In genomic region chr1:151510957-151511635, GRCh38 we compare ENCODE assay signal across 8 cellular contexts. TPM values are rescaled to one million over a fixed set of nuclear protein-coding genes. Genes with fewer than 3 reads are reported as not detected.
DNase-seq lines count a peak whose midpoint lies in the region; TF ChIP-seq lines count a peak whose summit lies in the region.

CGN (plus strand) TSS chr1:151511387; CDS start chr1:151518520, 7,133 bp downstream.

- no peak within 1 kb of the TSS for H4K91ac ChIP-seq in H9 (ENCODE audit: insufficient read length, low read depth, low read length)

- H2BK5ac ChIP-seq in H9 (ENCODE audit: insufficient read length, low read length), result no peak within 1 kb of the TSS

- H3T11ph ChIP-seq in H9 (ENCODE audit: low read length), result no peak within 1 kb of the TSS

- no peaks in the 10 kb centered on the region for H3K79me2 ChIP-seq in H9 (ENCODE audit: insufficient read depth, low read length)

- CTCF ChIA-PET in activated naive CD4-positive, alpha-beta T cell treated with anti-CD3 and anti-CD28 coated beads, Interleukin-2, amount 10 ng/mL, durations not matched to agents 7 days and 5 days (lab: Charles Lee), result interaction anchor here (1.5 kb wide), 1 partner anchor 9 kb away, joined by 5 read pairs; no protein-coding TSS in a partner anchor

- TF ChIP-seq CTCF in H9 (conservative IDR thresholded peaks at IDR 0.05), result no peak

- no peak within 1 kb of the TSS for H4K5ac ChIP-seq in H9 (ENCODE audit: insufficient read length, low read depth, low read length)

- H3K9ac ChIP-seq in H9 (ENCODE audit: extremely low read depth, insufficient read length, low read length), result peak within 1 kb of the TSS; percentile 91
- peak within 1 kb of the TSS; percentile 75 for H3K9ac ChIP-seq in SK-N-MC (ENCODE audit: insufficient read length)

- no peak within 1 kb of the TSS for H3K23ac ChIP-seq in H9 (ENCODE audit: insufficient read length, low read depth, low read length)

- H2BK12ac ChIP-seq in H9 (ENCODE audit: insufficient read length, low read depth, low read length), result no peak within 1 kb of the TSS

- no peak within 1 kb of the TSS for H3K56ac ChIP-seq in H9 (ENCODE audit: insufficient read length, low read depth, low read length)

- H2AFZ ChIP-seq in H9 (ENCODE audit: low read length), result no peak within 1 kb of the TSS

- H3K4ac ChIP-seq in H9 (ENCODE audit: low read depth, low read length), result no peak within 1 kb of the TSS

- peak within 1 kb of the TSS; percentile 79 for H3K14ac ChIP-seq in H9 (ENCODE audit: insufficient read depth, low read length)

- H3K27ac Mint-ChIP-seq in H9, result peak within 1 kb of the TSS; percentile 97 to 98 (median 98)
- no peak within 1 kb of the TSS for H3K27ac Mint-ChIP-seq in activated naive CD4-positive, alpha-beta T cell treated with anti-CD3 and anti-CD28 coated beads, Interleukin-2, amount 10 ng/mL, durations not matched to agents 7 days and 5 days

- H3K4me1 ChIP-seq in H9 (ENCODE audit: insufficient read depth, low read length), result peaks cover 15% of the 10 kb centered on the region; the same call in 1 of the 2 replicates

- H3K23me2 ChIP-seq in H9 (ENCODE audit: insufficient read length, low read depth, low read length, poor library complexity, severe bottlenecking), result peaks cover 21% of the 10 kb centered on the region

- H3K27ac ChIP-seq in H9 (ENCODE audit: insufficient read length, low read depth, low read length) (peak within 1 kb of the TSS; percentile 82), SK-N-MC (no peak within 1 kb of the TSS), substantia nigra (ENCODE audit: low read depth, low read length, poor library complexity, severe bottlenecking) (peak within 1 kb of the TSS; percentile 89)

- H3K18ac ChIP-seq in H9 (ENCODE audit: insufficient read length, low read depth, low read length), result peak within 1 kb of the TSS; percentile 83

- H3K27me3 ChIP-seq in H9 (ENCODE audit: insufficient read depth, low read length), result no peaks in the 10 kb centered on the region

- H3K4me1 Mint-ChIP-seq in H9, result peaks cover 43 to 46% of the 10 kb centered on the region in 2 experiments
- peaks cover 29% of the 10 kb centered on the region for H3K4me1 Mint-ChIP-seq in activated naive CD4-positive, alpha-beta T cell treated with anti-CD3 and anti-CD28 coated beads, Interleukin-2, amount 10 ng/mL, durations not matched to agents 7 days and 5 days

- H3K9me3 Mint-ChIP-seq in H9, result no peaks in the 10 kb centered on the region
- H3K9me3 Mint-ChIP-seq in activated naive CD4-positive, alpha-beta T cell treated with anti-CD3 and anti-CD28 coated beads, Interleukin-2, amount 10 ng/mL, durations not matched to agents 7 days and 5 days, result no peaks in the 10 kb centered on the region

- no peak within 1 kb of the TSS for H2BK120ac ChIP-seq in H9 (ENCODE audit: low read depth, low read length, poor library complexity, severe bottlenecking)

- H3K4me3 Mint-ChIP-seq in H9, result peak within 1 kb of the TSS; percentile 89 to 91
- H3K4me3 Mint-ChIP-seq in activated naive CD4-positive, alpha-beta T cell treated with anti-CD3 and anti-CD28 coated beads, Interleukin-2, amount 10 ng/mL, durations not matched to agents 7 days and 5 days, result peak within 1 kb of the TSS; percentile 79

- no peak within 1 kb of the TSS for H4K8ac ChIP-seq in H9 (replicated peaks; ENCODE audit: insufficient read length, low read depth, low read length)

- H2BK20ac ChIP-seq in H9 (ENCODE audit: low read depth, low read length, poor library complexity, severe bottlenecking), result no peak within 1 kb of the TSS

- H2BK15ac ChIP-seq in H9 (ENCODE audit: low read depth, low read length), result no peak within 1 kb of the TSS

- H3K4me3 ChIP-seq in SK-N-MC, result peak within 1 kb of the TSS; percentile 91

- no peaks in the 10 kb centered on the region for H4K20me1 ChIP-seq in H9 (ENCODE audit: control insufficient read depth, insufficient read depth, insufficient read length)

- DNase-seq in DMS153 treated with DMSO at 0.1 percent for 48 hours (lab: John Stamatoyannopoulos, UW; ENCODE audit: unreplicated experiment), result peak; percentile 93
- peak; percentile 97 for DNase-seq in H9
- DNase-seq in MV-4-11 (lab: John Stamatoyannopoulos, UW), result peak; percentile 29
- DNase-seq in SK-N-MC (ENCODE audit: low read depth, low spot score), result no peak
- DNase-seq in activated naive CD4-positive, alpha-beta T cell treated with anti-CD3 and anti-CD28 coated beads, Interleukin-2, amount 10 ng/mL, durations not matched to agents 7 days and 5 days, result peak; percentile 90
- peak; percentile 88 for DNase-seq in germinal center (ENCODE audit: low spot score)
- DNase-seq in nucleus accumbens (lab: John Stamatoyannopoulos, UW), result peak in 55 of 56 donors; percentile 43 to 97 (median 88)
- DNase-seq in substantia nigra (lab: John Stamatoyannopoulos, UW), result peak; percentile 54 to 98 (median 87)

- no peaks in the 10 kb centered on the region for H3K36me3 ChIP-seq in SK-N-MC (ENCODE audit: insufficient read depth, low read length)

- no CpG with 5 or more reads among the region's 68 CpGs for WGBS in H9 (ENCODE audit: extremely low coverage, insufficient read length, low lambda C conversion rate)

- no peaks in the 10 kb centered on the region for H3K79me1 ChIP-seq in H9 (ENCODE audit: insufficient read depth, low read depth, low read length, poor library complexity, severe bottlenecking)

- no peaks in the 10 kb centered on the region; the same call in 1 of the 2 replicates for H3K27me3 Mint-ChIP-seq in H9 (ENCODE audit: low read depth)
- peaks cover 70% of the 10 kb centered on the region for H3K27me3 Mint-ChIP-seq in activated naive CD4-positive, alpha-beta T cell treated with anti-CD3 and anti-CD28 coated beads, Interleukin-2, amount 10 ng/mL, durations not matched to agents 7 days and 5 days

- H3K4me2 ChIP-seq in H9 (ENCODE audit: insufficient read depth, insufficient read length, low read length), result peak within 1 kb of the TSS; percentile 87

- H2AK5ac ChIP-seq in H9 (ENCODE audit: insufficient read length, low read length), result no peak within 1 kb of the TSS

- H3K36me3 Mint-ChIP-seq in H9 (ENCODE audit: insufficient read depth in 1 of 3, low read depth in 3 of 3), result no peaks in the 10 kb centered on the region; a peak in 3 of 7 replicates
- no peaks in the 10 kb centered on the region for H3K36me3 Mint-ChIP-seq in activated naive CD4-positive, alpha-beta T cell treated with anti-CD3 and anti-CD28 coated beads, Interleukin-2, amount 10 ng/mL, durations not matched to agents 7 days and 5 days

- H3K9me3 ChIP-seq in H9 (ENCODE audit: control insufficient read depth, low read depth, low read length) (no peaks in the 10 kb centered on the region), SK-N-MC (ENCODE audit: low read depth, low read length) (no peaks in the 10 kb centered on the region)

RNA-seq across cellular contexts. Expression of gene CGN, which starts in this region (rescaled TPM):
- 29.9 and 30.9 TPM in 2 replicates for total RNA-seq in H9 (2021)
